21 cellular contexts compared by ENCODE assay signal in genomic region chr19:1816530-1817298, GRCh38.
"Had no signal": no experiment of that assay in that cellular context is flagged by ENCODE, and none has a peak within 500 bp of the region (broad histone marks: within the 10 kb centered on the region; RNA-seq: fewer than 3 reads in every experiment).

No MANE protein-coding gene starts in this region.

- H3K9me3 Mint-ChIP-seq: T-cell had no signal

- H3K27me3 Mint-ChIP-seq: T-cell had no signal

- H3K9me3 ChIP-seq: MG63, SK-N-SH had no signal

- ATAC-seq: T-cell had no signal

- H3K4me3 Mint-ChIP-seq: T-cell had no signal

- H3K27ac Mint-ChIP-seq: T-cell had no signal

- DNase-seq: IMR-90, Karpas-422, KG1, MG63, NCI-H1092, NCI-H1105 treated with DMSO at 0.1 percent for 48 hours, NCI-H1417 treated with DMSO at 0.1 percent for 48 hours, NCI-H146, NCI-H1694 treated with DMSO at 0.1 percent for 48 hours, NCI-H1930, NCI-H2081, NCI-H2107, NCI-H2227 treated with DMSO at 0.1 percent for 48 hours, NCI-H524 treated with DMSO at 0.1 percent for 48 hours, NCI-H69, NCI-H774, RPMI8226, SHP77, SK-N-SH, SW 1271, T-cell had no signal

- H3K4me3 ChIP-seq: MG63 had no signal

- H3K27me3 ChIP-seq: MG63 had no signal
